In genomic region chr21:45362077-45362747, GRCh38 we compare ENCODE assay signal across 27 cellular contexts. TPM values are rescaled to one million over a fixed set of nuclear protein-coding genes. Genes with fewer than 3 reads are reported as not detected.
DNase-seq lines count a peak whose midpoint lies in the region; ATAC-seq and TF ChIP-seq lines count a peak whose summit lies in the region.
"Had no signal": no experiment of that assay in that cellular context is flagged by ENCODE, and none has a peak within 500 bp of the region (broad histone marks: within the 10 kb centered on the region; RNA-seq: fewer than 3 reads in every experiment).

No MANE protein-coding gene starts in this region.

- no peak overlapping the region for H4K8ac ChIP-seq in H9 (replicated peaks; ENCODE audit: insufficient read length, low read depth, low read length)

- H3K27me3 Mint-ChIP-seq in H9 (ENCODE audit: low read depth) (peaks cover 3% of the 10 kb centered on the region), T-cell (peaks cover 7 to 16% of the 10 kb centered on the region in 2 donors)

- H2BK5ac ChIP-seq in H9 (ENCODE audit: insufficient read length, low read length) = no peak overlapping the region

- no peak overlapping the region for H2AFZ ChIP-seq in H9 (ENCODE audit: low read length)

- POLR2A ChIA-PET in T-cell (lab: Charles Lee) = no interaction called here

- H3K4me1 Mint-ChIP-seq in H9 (peaks cover 65 to 74% of the 10 kb centered on the region in 2 experiments), T-cell (peaks cover 4 to 6% (median 6%) of the 10 kb centered on the region in 3 donors)

- intact Hi-C loops in thyroid gland (cut with DNase I) = no loop called here

- no peak overlapping the region for H2BK20ac ChIP-seq in H9 (ENCODE audit: low read depth, low read length, poor library complexity, severe bottlenecking)

- ATAC-seq in T-cell (replicated peaks in 1 of 4) = no peak
- ATAC-seq: esophagus mucosa; left lobe of liver; naive thymus-derived CD8-positive, alpha-beta T cell; stimulated activated naive CD8-positive, alpha-beta T cell treated with anti-CD3 and anti-CD28 coated beads, Interleukin-15, Interleukin-2, amounts not matched to agents 100 U/mL and 50 U/mL, for 24 hours had no signal

- H3K4me3 ChIP-seq in NT2/D1 (ENCODE audit: insufficient read length, low read depth) (no peak overlapping the region), liver (ENCODE audit: low read depth in 1 of 3, low read length in 3 of 3) (no peak overlapping the region), thyroid gland (replicated peaks in 1 of 3) (no peak overlapping the region)
- H3K4me3 ChIP-seq: SJSA1, smooth muscle cell, testis had no signal

- H3K36me3 Mint-ChIP-seq in H9 (ENCODE audit: insufficient read depth in 1 of 3, low read depth in 3 of 3) (no peaks in the 10 kb centered on the region), T-cell (no peaks in the 10 kb centered on the region)
- H3K36me3 Mint-ChIP-seq: activated naive CD4-positive, alpha-beta T cell treated with anti-CD3 and anti-CD28 coated beads, Interleukin-2, amount 50 U/mL, for 24 hours; naive thymus-derived CD8-positive, alpha-beta T cell had no signal

- H3K27ac ChIP-seq in H9 (ENCODE audit: insufficient read length, low read depth, low read length) (no peak overlapping the region), liver (ENCODE audit: low read depth in 1 of 2, low read length in 2 of 2) (peak overlapping the region; percentile 19 to 81), thyroid gland (peak overlapping the region; percentile 9 to 21 (median 17))
- H3K27ac ChIP-seq: SJSA1, testis, VCaP had no signal

- H4K91ac ChIP-seq in H9 (ENCODE audit: insufficient read length, low read depth, low read length) = no peak overlapping the region

- no peak overlapping the region for H2BK120ac ChIP-seq in H9 (ENCODE audit: low read depth, low read length, poor library complexity, severe bottlenecking)

- peaks cover 2% of the 10 kb centered on the region; the same call in 1 of the 2 replicates for H3K4me1 ChIP-seq in H9 (ENCODE audit: insufficient read depth, low read length)
- peaks cover 62% of the 10 kb centered on the region for H3K4me1 ChIP-seq in NT2/D1 (ENCODE audit: insufficient read depth, insufficient read length)
- H3K4me1 ChIP-seq in liver (ENCODE audit: control insufficient read depth in 4 of 4, insufficient read depth in 4 of 4, low read length in 3 of 4) = peaks cover 0 to 4% (median 0%) of the 10 kb centered on the region in 4 donors
- peaks cover 0 to 50% of the 10 kb centered on the region in 2 donors for H3K4me1 ChIP-seq in thyroid gland

- no peaks in the 10 kb centered on the region for H3K36me3 ChIP-seq in NT2/D1 (ENCODE audit: insufficient read depth, insufficient read length, low read length)
- H3K36me3 ChIP-seq in liver (ENCODE audit: control insufficient read depth in 4 of 4, insufficient read depth in 3 of 4, low read depth in 1 of 4, low read length in 3 of 4) = no peaks in the 10 kb centered on the region
- H3K36me3 ChIP-seq in thyroid gland = no peaks in the 10 kb centered on the region
- H3K36me3 ChIP-seq: SJSA1 had no signal

- H3K9me3 ChIP-seq in H9 (ENCODE audit: control insufficient read depth, low read depth, low read length) (no peaks in the 10 kb centered on the region), NT2/D1 (ENCODE audit: insufficient read depth, low read length) (no peaks in the 10 kb centered on the region), liver (ENCODE audit: control insufficient read depth in 4 of 4, low read length in 3 of 4) (no peaks in the 10 kb centered on the region), thyroid gland (no peaks in the 10 kb centered on the region)
- H3K9me3 ChIP-seq: SJSA1, testis had no signal

- no peak overlapping the region for H2AK5ac ChIP-seq in H9 (ENCODE audit: insufficient read length, low read length)

- H4K5ac ChIP-seq in H9 (ENCODE audit: insufficient read length, low read depth, low read length) = no peak overlapping the region

- no peak overlapping the region for H3K9ac ChIP-seq in H9 (ENCODE audit: extremely low read depth, insufficient read length, low read length)
- peak overlapping the region; percentile 46 for H3K9ac ChIP-seq in NT2/D1 (ENCODE audit: insufficient read length, low read depth)
- no peak overlapping the region for H3K9ac ChIP-seq in liver (ENCODE audit: low read depth in 1 of 2, low read length in 2 of 2)

- DNase-seq in H9 = no peak
- no peak for DNase-seq in NT2/D1 (ENCODE audit: low read depth, low spot score)
- DNase-seq in thyroid gland = no peak
- no peak for DNase-seq in NCI-H2227 (lab: John Stamatoyannopoulos, UW; ENCODE audit: unreplicated experiment)
- no peak for DNase-seq in T-cell
- DNase-seq in occipital lobe (lab: John Stamatoyannopoulos, UW) = no peak
- DNase-seq: activated CD4-positive, alpha-beta T cell treated with anti-CD3 and anti-CD28 coated beads for 48 hours; amniotic stem cell; Calu3; cortex of kidney; DMS79 treated with DMSO at 0.1 percent for 48 hours; GF-D8; glutamatergic neuron; NCI-H2107; NCI-H82; stimulated activated naive CD8-positive, alpha-beta T cell treated with anti-CD3 and anti-CD28 coated beads, Interleukin-15, Interleukin-2, amounts not matched to agents 100 U/mL and 50 U/mL, for 24 hours; T1000; testis had no signal

- H3T11ph ChIP-seq in H9 (ENCODE audit: low read length) = no peak overlapping the region

- no CpG with 5 or more reads among the region's 15 CpGs for WGBS in H9 (ENCODE audit: extremely low coverage, insufficient read length, low lambda C conversion rate)
- WGBS in liver = 87% methylated on average over 15 of the region's 15 CpGs
- WGBS in thyroid gland, 2 donors = 76 to 82% methylated on average over 11 to 15 of the region's 15 CpGs

- no peaks in the 10 kb centered on the region for H4K20me1 ChIP-seq in H9 (ENCODE audit: control insufficient read depth, insufficient read depth, insufficient read length)

- H3K79me2 ChIP-seq in H9 (ENCODE audit: insufficient read depth, low read length) = no peaks in the 10 kb centered on the region

- no peak overlapping the region for H3K56ac ChIP-seq in H9 (ENCODE audit: insufficient read length, low read depth, low read length)

- H3K4me2 ChIP-seq in H9 (ENCODE audit: insufficient read depth, insufficient read length, low read length) = no peak overlapping the region
- H3K4me2 ChIP-seq: smooth muscle cell had no signal

- TF ChIP-seq CTCF in H9 (conservative IDR thresholded peaks at IDR 0.05) (no peak), liver (IDR thresholded peaks at IDR 0.05; ENCODE audit: low read depth, low read length, missing input control) (no peak), thyroid gland (IDR thresholded peaks at IDR 0.05) (no peak)

- H3K18ac ChIP-seq in H9 (ENCODE audit: insufficient read length, low read depth, low read length) = no peak overlapping the region

- peak overlapping the region; percentile 66 for H3K14ac ChIP-seq in H9 (ENCODE audit: insufficient read depth, low read length)

- no peak for TF ChIP-seq RAD21 in liver (IDR thresholded peaks at IDR 0.05)

- H3K4ac ChIP-seq in H9 (ENCODE audit: low read depth, low read length) = no peak overlapping the region

- no peaks in the 10 kb centered on the region for H3K79me1 ChIP-seq in H9 (ENCODE audit: insufficient read depth, low read depth, low read length, poor library complexity, severe bottlenecking)

- H3K9me3 Mint-ChIP-seq in H9 = 0 out of 5 replicates have a peak, but pooled peaks cover 0 to 2% of the 10 kb centered on the region in 2 experiments
- H3K9me3 Mint-ChIP-seq in T-cell = no peaks in the 10 kb centered on the region
- H3K9me3 Mint-ChIP-seq: activated naive CD4-positive, alpha-beta T cell treated with anti-CD3 and anti-CD28 coated beads, Interleukin-2, amount 50 U/mL, for 24 hours; activated T-helper 2 cell treated with anti-CD3 and anti-CD28 coated beads, Interferon-gamma antibody, Interleukin-2, Interleukin-4, amounts not matched to agents 10 μg/mL and 5 μg/mL and 100 μg/mL, durations not matched to agents 14 hours and 24 hours and 36 hours; naive thymus-derived CD8-positive, alpha-beta T cell had no signal

- CTCF ChIA-PET in T-cell (lab: Charles Lee) = no interaction called here

- H3K23ac ChIP-seq in H9 (ENCODE audit: insufficient read length, low read depth, low read length) = no peak overlapping the region

- TF ChIP-seq POLR2A in thyroid gland (IDR thresholded peaks at IDR 0.05) = no peak

- no peak overlapping the region for H2BK12ac ChIP-seq in H9 (ENCODE audit: insufficient read length, low read depth, low read length)

- H3K4me3 Mint-ChIP-seq in H9 (no peak overlapping the region), T-cell (no peak overlapping the region)
- H3K4me3 Mint-ChIP-seq: activated naive CD4-positive, alpha-beta T cell treated with anti-CD3 and anti-CD28 coated beads, Interleukin-2, amount 50 U/mL, for 24 hours; naive thymus-derived CD8-positive, alpha-beta T cell had no signal

- H3K27me3 ChIP-seq in H9 (ENCODE audit: insufficient read depth, low read length) (no peaks in the 10 kb centered on the region), NT2/D1 (ENCODE audit: insufficient read depth, insufficient read length) (no peaks in the 10 kb centered on the region), liver (ENCODE audit: control insufficient read depth in 4 of 4, insufficient read depth in 4 of 4, low read length in 3 of 4) (no peaks in the 10 kb centered on the region), thyroid gland (no peaks in the 10 kb centered on the region)
- H3K27me3 ChIP-seq: SJSA1, testis had no signal

- H3K23me2 ChIP-seq in H9 (ENCODE audit: insufficient read length, low read depth, low read length, poor library complexity, severe bottlenecking) = no peaks in the 10 kb centered on the region

- H3K27ac Mint-ChIP-seq in H9 (peak overlapping the region in 1 of 3 experiments; percentile 36; a peak in 1 of 7 replicates), T-cell (no peak overlapping the region)
- H3K27ac Mint-ChIP-seq: activated naive CD4-positive, alpha-beta T cell treated with anti-CD3 and anti-CD28 coated beads, Interleukin-2, amount 50 U/mL, for 24 hours; activated T-helper 2 cell treated with anti-CD3 and anti-CD28 coated beads, Interferon-gamma antibody, Interleukin-2, Interleukin-4, amounts not matched to agents 10 μg/mL and 5 μg/mL and 100 μg/mL, durations not matched to agents 14 hours and 24 hours and 36 hours had no signal

- H2BK15ac ChIP-seq in H9 (ENCODE audit: low read depth, low read length) = no peak overlapping the region

TF ChIP-seq in liver, 16 proteins besides CTCF, POLR2A, EP300 and RAD21 (continues in another document):
- TF ChIP-seq EGR1 (IDR thresholded peaks at IDR 0.05; ENCODE audit: low read depth in 2 of 2) (no peak), HNF4G (IDR thresholded peaks at IDR 0.05) (no peak), SP1 (IDR thresholded peaks at IDR 0.05) (no peak), FOXA1 (IDR thresholded peaks at IDR 0.05) (no peak), JUND (IDR thresholded peaks at IDR 0.05) (no peak), ATF3 (IDR thresholded peaks at IDR 0.05) (no peak), FOXA2 (IDR thresholded peaks at IDR 0.05) (no peak)

RNA-seq across cellular contexts. Expression of gene COL18A1, which starts 42.8 kb away (rescaled TPM):
- 232 and 234 TPM in 2 replicates for total RNA-seq in H9 (2021)
- total RNA-seq in liver = 100 to 1,000 TPM; 209 to 308 TPM
- 100 to 1,000 TPM in 1 of 2 donors, 10 to 100 TPM in 1; 44.9 to 255 TPM for polyA plus RNA-seq in liver
- total RNA-seq in thyroid gland = 100 to 1,000 TPM; 105 to 264 (median 238) TPM
- total RNA-seq in T-cell = 10 to 100 TPM in 3 of 5 donors, 1 to 10 TPM in 2; 7.2 to 53.8 (median 10.5) TPM
- total RNA-seq in occipital lobe = 15.4 TPM
